ENCODE assay signal across 8 cellular contexts in genomic region chr2:178450574-178451429, GRCh38. TPM values are rescaled to one million over a fixed set of nuclear protein-coding genes. Genes with fewer than 3 reads are reported as not detected.
DNase-seq lines count a peak whose midpoint lies in the region; ATAC-seq and TF ChIP-seq lines count a peak whose summit lies in the region.

PJVK (plus strand) TSS chr2:178451378; CDS start chr2:178453410, 2,032 bp downstream.
PRKRA (minus strand) TSS chr2:178451175; CDS start chr2:178451030, 145 bp downstream.

- peaks cover 20% of the 10 kb centered on the region for H3K36me3 ChIP-seq in HAP-1 (replicated peaks)
- H3K36me3 ChIP-seq in MG63, result peaks cover 37% of the 10 kb centered on the region
- no peaks in the 10 kb centered on the region for H3K36me3 ChIP-seq in neural cell (ENCODE audit: insufficient read depth, low read length)

- H3K9me3 ChIP-seq in HAP-1 (no peaks in the 10 kb centered on the region), MG63 (no peaks in the 10 kb centered on the region), neural cell (ENCODE audit: low read length) (no peaks in the 10 kb centered on the region)

- H2AFZ ChIP-seq in neural cell (ENCODE audit: low read depth, low read length), result peak within 1 kb of the TSS; percentile 97

- peaks cover 18% of the 10 kb centered on the region for H3K4me1 ChIP-seq in HAP-1

- peak within 1 kb of the TSS; percentile 96 for H3K4me3 Mint-ChIP-seq in stimulated activated naive CD8-positive, alpha-beta T cell treated with anti-CD3 and anti-CD28 coated beads, Interleukin-15, amount 100 ng/mL, for 72 hours

- peak; percentile 82 for TF ChIP-seq EP300 in neural cell (conservative IDR thresholded peaks at IDR 0.05; ENCODE audit: poor library complexity, severe bottlenecking)

- H3K4me3 ChIP-seq in HAP-1 (peak within 1 kb of the TSS; percentile 83), MG63 (peak within 1 kb of the TSS; percentile 99), neural cell (ENCODE audit: low read length) (peak within 1 kb of the TSS; percentile 78)

- H3K27me3 Mint-ChIP-seq in stimulated activated naive CD8-positive, alpha-beta T cell treated with anti-CD3 and anti-CD28 coated beads, Interleukin-15, amount 100 ng/mL, for 72 hours, result no peaks in the 10 kb centered on the region

- H3K9me3 Mint-ChIP-seq in stimulated activated naive CD8-positive, alpha-beta T cell treated with anti-CD3 and anti-CD28 coated beads, Interleukin-15, amount 100 ng/mL, for 72 hours, result no peaks in the 10 kb centered on the region

- H3K27ac Mint-ChIP-seq in stimulated activated naive CD8-positive, alpha-beta T cell treated with anti-CD3 and anti-CD28 coated beads, Interleukin-15, amount 100 ng/mL, for 72 hours, result peak within 1 kb of the TSS; percentile 99

- peak; percentile 16 for TF ChIP-seq CTCF in neural cell (IDR thresholded peaks at IDR 0.05; ENCODE audit: poor library complexity, severe bottlenecking)

- peaks cover 28% of the 10 kb centered on the region for H3K79me2 ChIP-seq in neural cell (replicated peaks; ENCODE audit: insufficient read depth, low read length)

- H3K27ac ChIP-seq in neural cell (ENCODE audit: low read length), result peak within 1 kb of the TSS; percentile 92

- peak within 1 kb of the TSS; percentile 99 for H3K4me2 ChIP-seq in neural cell (ENCODE audit: low read length)

- no peaks in the 10 kb centered on the region for H3F3A ChIP-seq in neural cell (ENCODE audit: insufficient read depth, low read length, poor library complexity, severe bottlenecking)

- in situ Hi-C loops in G401 (cut with HindIII; ENCODE audit: low sequenced_read_pairs) (no loop called here), HAP-1 (cut with MboI; ENCODE audit: low sequenced_read_pairs) (no loop called here)

- peak; percentile 33 for TF ChIP-seq RAD21 in neural cell (conservative IDR thresholded peaks at IDR 0.05)

- ATAC-seq in stimulated activated naive CD8-positive, alpha-beta T cell treated with anti-CD3 and anti-CD28 coated beads, Interleukin-15, amount 100 ng/mL, for 72 hours, result peak; percentile 89

- H4K20me1 ChIP-seq in neural cell (ENCODE audit: insufficient read depth), result no peaks in the 10 kb centered on the region

- H3K9ac ChIP-seq in neural cell (ENCODE audit: low read length), result peak within 1 kb of the TSS; percentile 95

- H3K4me1 Mint-ChIP-seq in stimulated activated naive CD8-positive, alpha-beta T cell treated with anti-CD3 and anti-CD28 coated beads, Interleukin-15, amount 100 ng/mL, for 72 hours, result peaks cover 24% of the 10 kb centered on the region

- no peaks in the 10 kb centered on the region for H3K27me3 ChIP-seq in HAP-1 (ENCODE audit: low read depth)
- H3K27me3 ChIP-seq in MG63, result no peaks in the 10 kb centered on the region
- H3K27me3 ChIP-seq in neural cell (ENCODE audit: insufficient read depth, low read depth, low read length), result no peaks in the 10 kb centered on the region

- no peaks in the 10 kb centered on the region for H3K9me2 ChIP-seq in neural cell (ENCODE audit: insufficient read depth, low read length)

- peak; percentile 98 for DNase-seq in G401 (ENCODE audit: low spot score)
- DNase-seq in HAP-1 (ENCODE audit: low spot score in 2 of 2), result peak; percentile 96 to 98
- peak; percentile 96 for DNase-seq in MG63
- peak; percentile 81 to 82 for DNase-seq in SHP77 (lab: John Stamatoyannopoulos, UW)
- peak; percentile 88 for DNase-seq in activated gamma-delta T cell (lab: John Stamatoyannopoulos, UW)
- DNase-seq in fibroblast of the conjunctiva (ENCODE audit: low read depth), result peak; percentile 95
- DNase-seq in stimulated activated naive CD8-positive, alpha-beta T cell treated with anti-CD3 and anti-CD28 coated beads, Interleukin-15, amount 100 ng/mL, for 72 hours, result peak; percentile 94 to 96

TF ChIP-seq in neural cell, 6 proteins besides CTCF, POLR2A, EP300 and RAD21:
- TF ChIP-seq EZH2 (IDR thresholded peaks at IDR 0.05; ENCODE audit: borderline replicate concordance, insufficient read depth, low read length, poor library complexity, severe bottlenecking) (no peak), SMC3 (conservative IDR thresholded peaks at IDR 0.05; ENCODE audit: poor library complexity) (peak; percentile 52), POLR2AphosphoS5 (IDR thresholded peaks at IDR 0.05) (peak; percentile 86), REST (IDR thresholded peaks at IDR 0.05; ENCODE audit: borderline replicate concordance) (peak; percentile 45), MXI1 (conservative IDR thresholded peaks at IDR 0.05; ENCODE audit: poor library complexity, severe bottlenecking) (peak; percentile 88), TAF1 (IDR thresholded peaks at IDR 0.05; ENCODE audit: low read depth) (peak; percentile 80)
TF ChIP-seq in neural cell: peak in this region for 5.

RNA-seq across cellular contexts. Expression of gene PJVK, which starts in this region (rescaled TPM):
- total RNA-seq in G401 (2014; rRNA removed; shearing (Covaris generic)), result 0.98 and 3.4 TPM in 2 replicates
- total RNA-seq in MG63 (2014; rRNA removed; shearing (Covaris generic); ENCODE audit: low replicate concordance), result 0.59 and 1.4 TPM in 2 replicates
- polyA plus RNA-seq in neural cell, result 3.6 and 5.5 TPM in 2 replicates
- 2.3 and 2.4 TPM in 2 replicates for polyA minus RNA-seq in neural cell

RNA-seq across cellular contexts. Expression of gene PRKRA, which starts in this region (rescaled TPM):
- 72.1 and 77.8 TPM in 2 replicates for total RNA-seq in G401 (2014; rRNA removed; shearing (Covaris generic))
- total RNA-seq in MG63 (2014; rRNA removed; shearing (Covaris generic); ENCODE audit: low replicate concordance), result 75.7 and 79.7 TPM in 2 replicates
- 77.7 and 91.8 TPM in 2 replicates for polyA plus RNA-seq in neural cell
- polyA minus RNA-seq in neural cell, result 60.9 and 67.8 TPM in 2 replicates

Comparison
In these comparisons a context has a peak if more than half of its experiments do, and no peak if none do; other contexts are left out.
1. Peak in every context shown above with its lines: DNase-seq, ATAC-seq, H3K4me3 ChIP-seq and H3K27ac ChIP-seq.